8 cellular contexts compared by ENCODE assay signal in the genomic region with DNA sequence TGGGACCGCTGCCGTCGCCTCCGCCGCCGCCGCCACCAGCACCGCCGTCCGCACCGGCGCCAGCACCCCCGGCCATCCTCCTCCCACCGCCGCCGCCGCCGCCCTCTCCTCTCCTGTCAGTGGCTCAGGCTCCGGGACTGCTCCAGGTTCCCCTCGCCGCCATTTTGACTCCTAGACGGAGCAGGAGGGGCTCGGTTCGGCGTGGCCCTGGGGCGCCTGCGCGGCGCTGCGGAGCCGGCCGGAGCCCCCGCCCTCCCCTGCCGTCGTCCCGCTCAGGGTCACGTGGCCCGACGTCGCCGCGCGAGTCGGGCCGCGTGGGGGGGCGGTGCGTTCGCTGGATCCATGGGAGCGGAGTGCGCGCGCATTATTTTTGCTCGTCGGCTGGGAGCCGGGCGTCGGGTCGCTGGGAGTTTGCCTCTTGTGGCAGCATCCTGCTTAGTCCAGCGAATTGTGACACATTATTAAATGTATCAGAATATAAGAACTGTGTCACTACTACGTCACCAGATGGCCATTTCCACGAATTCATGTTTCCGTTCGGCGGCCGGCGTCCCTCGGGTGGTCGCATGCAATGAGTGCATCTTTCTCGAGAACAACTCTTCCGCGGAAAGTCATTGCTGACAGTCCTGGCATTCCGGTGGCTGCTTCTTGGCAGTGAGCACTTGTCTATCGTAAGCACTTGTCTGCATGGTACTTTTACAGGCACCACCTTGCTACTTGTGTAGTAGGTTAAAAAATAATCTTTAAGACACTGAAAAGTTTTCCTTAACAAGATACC. TPM values are rescaled to one million over a fixed set of nuclear protein-coding genes. Genes with fewer than 3 reads are reported as not detected.
A peak's percentile ranks its signal among the peaks of the same experiment; 100 is the strongest.
DNase-seq lines count a peak whose midpoint lies in the region; ATAC-seq and TF ChIP-seq lines count a peak whose summit lies in the region.

Gene BTBD7, minus strand, starts transcription at position 184 of the 778 bp plus-strand sequence. CDS start 36,985 bp downstream, outside the sequence.

- H3K4me3 Mint-ChIP-seq in CD4-positive, CD25-positive, alpha-beta regulatory T cell, result peak within 1 kb of the TSS; percentile 93 to 98 (median 96)

- no peaks in the 10 kb centered on the region for H3K36me3 Mint-ChIP-seq in CD4-positive, CD25-positive, alpha-beta regulatory T cell

- peak within 1 kb of the TSS; percentile 93 for H3K4me3 ChIP-seq in CD4-positive, CD25-positive, alpha-beta regulatory T cell (ENCODE audit: low read depth, low read length)
- H3K4me3 ChIP-seq in liver (ENCODE audit: low read depth in 1 of 3, low read length in 3 of 3), result peak within 1 kb of the TSS; percentile 74 to 86 (median 85)

- TF ChIP-seq RAD21 in liver (IDR thresholded peaks at IDR 0.05), result peak in 1 of 2 donors; percentile 22

- peak; percentile 25 for TF ChIP-seq CTCF in liver (IDR thresholded peaks at IDR 0.05; ENCODE audit: low read depth, low read length, missing input control)

- DNase-seq in CD4-positive, CD25-positive, alpha-beta regulatory T cell, result peak; percentile 93 to 95 (median 93)
- peak; percentile 96 for DNase-seq in NCI-H82 (lab: John Stamatoyannopoulos, UW)
- peak; percentile 93 to 94 for DNase-seq in activated CD4-positive, alpha-beta T cell treated with anti-CD3 and anti-CD28 coated beads, Interleukin-2, amount 50 U/mL, for 48 hours
- DNase-seq in dermis blood vessel endothelial cell, result peak; percentile 97
- DNase-seq in stimulated activated CD4-positive, alpha-beta T cell treated with anti-CD3 and anti-CD28 coated beads, Interleukin-4, amount 100 ng/mL, for 1 hour, result peak; percentile 96

- under 1% methylated on average over 74 of the region's 74 CpGs for WGBS in liver

- peaks cover 28% of the 10 kb centered on the region for H3K4me1 ChIP-seq in CD4-positive, CD25-positive, alpha-beta regulatory T cell (ENCODE audit: control insufficient read depth, insufficient read depth, low read length, poor library complexity, severe bottlenecking)
- H3K4me1 ChIP-seq in liver (ENCODE audit: control insufficient read depth in 4 of 4, insufficient read depth in 4 of 4, low read length in 3 of 4), result peaks cover 10 to 38% (median 32%) of the 10 kb centered on the region in 4 donors

- no peaks in the 10 kb centered on the region for H3K9me3 ChIP-seq in CD4-positive, CD25-positive, alpha-beta regulatory T cell (ENCODE audit: control insufficient read depth in 2 of 2, low read length in 2 of 2)
- H3K9me3 ChIP-seq in liver (ENCODE audit: control insufficient read depth in 4 of 4, low read length in 3 of 4), result peaks cover 0 to 8% (median 5%) of the 10 kb centered on the region in 4 donors

- H3K9ac ChIP-seq in liver (ENCODE audit: low read depth in 1 of 2, low read length in 2 of 2), result peak within 1 kb of the TSS; percentile 80 to 87

- no peaks in the 10 kb centered on the region for H3K36me3 ChIP-seq in CD4-positive, CD25-positive, alpha-beta regulatory T cell (ENCODE audit: control insufficient read depth, insufficient read depth, low read length)
- peaks cover 0 to 6% (median 0%) of the 10 kb centered on the region in 4 donors for H3K36me3 ChIP-seq in liver (ENCODE audit: control insufficient read depth in 4 of 4, insufficient read depth in 3 of 4, low read depth in 1 of 4, low read length in 3 of 4)

- peak within 1 kb of the TSS; percentile 82 for H3K27ac ChIP-seq in CD4-positive, CD25-positive, alpha-beta regulatory T cell (ENCODE audit: insufficient read depth, low read length, poor library complexity, severe bottlenecking)
- H3K27ac ChIP-seq in liver (ENCODE audit: low read depth in 1 of 2, low read length in 2 of 2), result peak within 1 kb of the TSS; percentile 97

- no peaks in the 10 kb centered on the region for H3K27me3 ChIP-seq in CD4-positive, CD25-positive, alpha-beta regulatory T cell (ENCODE audit: control insufficient read depth, insufficient read depth, low read length)
- H3K27me3 ChIP-seq in liver (ENCODE audit: control insufficient read depth in 4 of 4, insufficient read depth in 4 of 4, low read length in 3 of 4), result no peaks in the 10 kb centered on the region

- ATAC-seq in CD4-positive, CD25-positive, alpha-beta regulatory T cell (ENCODE audit: low read depth in 2 of 2), result peak; percentile 93
- ATAC-seq in GM19438 (IDR thresholded peaks at IDR 0.05; ENCODE audit: low read depth, unreplicated experiment) (peak; percentile 85), HG03571 (IDR thresholded peaks at IDR 0.05; ENCODE audit: unreplicated experiment) (peak; percentile 70)

- H3K27ac Mint-ChIP-seq in CD4-positive, CD25-positive, alpha-beta regulatory T cell, result peak within 1 kb of the TSS; percentile 84 to 96 (median 94)

- H3K27me3 Mint-ChIP-seq in CD4-positive, CD25-positive, alpha-beta regulatory T cell, result no peaks in the 10 kb centered on the region

- H3K9me3 Mint-ChIP-seq in CD4-positive, CD25-positive, alpha-beta regulatory T cell, result no peaks in the 10 kb centered on the region

- peaks cover 19 to 57% (median 44%) of the 10 kb centered on the region in 4 donors for H3K4me1 Mint-ChIP-seq in CD4-positive, CD25-positive, alpha-beta regulatory T cell

TF ChIP-seq in liver, 16 proteins besides CTCF, POLR2A, EP300 and RAD21:
- no peak for TF ChIP-seq SP1 (IDR thresholded peaks at IDR 0.05)
- peak; percentile 73 for TF ChIP-seq MAX (IDR thresholded peaks at IDR 0.05)
- no peak for TF ChIP-seq HNF4G (IDR thresholded peaks at IDR 0.05)
- TF ChIP-seq FOXA2 (IDR thresholded peaks at IDR 0.05), result no peak
- no peak for TF ChIP-seq ATF3 (IDR thresholded peaks at IDR 0.05)
- TF ChIP-seq ZBTB33 (IDR thresholded peaks at IDR 0.05), result no peak
- peak in 1 of 2 donors; percentile 12 for TF ChIP-seq RXRA (IDR thresholded peaks at IDR 0.05)
- peak; percentile 87 for TF ChIP-seq YY1 (IDR thresholded peaks at IDR 0.05)
- TF ChIP-seq, protein P1, sequence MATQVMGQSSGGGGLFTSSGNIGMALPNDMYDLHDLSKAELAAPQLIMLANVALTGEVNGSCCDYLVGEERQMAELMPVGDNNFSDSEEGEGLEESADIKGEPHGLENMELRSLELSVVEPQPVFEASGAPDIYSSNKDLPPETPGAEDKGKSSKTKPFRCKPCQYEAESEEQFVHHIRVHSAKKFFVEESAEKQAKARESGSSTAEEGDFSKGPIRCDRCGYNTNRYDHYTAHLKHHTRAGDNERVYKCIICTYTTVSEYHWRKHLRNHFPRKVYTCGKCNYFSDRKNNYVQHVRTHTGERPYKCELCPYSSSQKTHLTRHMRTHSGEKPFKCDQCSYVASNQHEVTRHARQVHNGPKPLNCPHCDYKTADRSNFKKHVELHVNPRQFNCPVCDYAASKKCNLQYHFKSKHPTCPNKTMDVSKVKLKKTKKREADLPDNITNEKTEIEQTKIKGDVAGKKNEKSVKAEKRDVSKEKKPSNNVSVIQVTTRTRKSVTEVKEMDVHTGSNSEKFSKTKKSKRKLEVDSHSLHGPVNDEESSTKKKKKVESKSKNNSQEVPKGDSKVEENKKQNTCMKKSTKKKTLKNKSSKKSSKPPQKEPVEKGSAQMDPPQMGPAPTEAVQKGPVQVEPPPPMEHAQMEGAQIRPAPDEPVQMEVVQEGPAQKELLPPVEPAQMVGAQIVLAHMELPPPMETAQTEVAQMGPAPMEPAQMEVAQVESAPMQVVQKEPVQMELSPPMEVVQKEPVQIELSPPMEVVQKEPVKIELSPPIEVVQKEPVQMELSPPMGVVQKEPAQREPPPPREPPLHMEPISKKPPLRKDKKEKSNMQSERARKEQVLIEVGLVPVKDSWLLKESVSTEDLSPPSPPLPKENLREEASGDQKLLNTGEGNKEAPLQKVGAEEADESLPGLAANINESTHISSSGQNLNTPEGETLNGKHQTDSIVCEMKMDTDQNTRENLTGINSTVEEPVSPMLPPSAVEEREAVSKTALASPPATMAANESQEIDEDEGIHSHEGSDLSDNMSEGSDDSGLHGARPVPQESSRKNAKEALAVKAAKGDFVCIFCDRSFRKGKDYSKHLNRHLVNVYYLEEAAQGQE (IDR thresholded peaks at IDR 0.05), result peak; percentile 14
- TF ChIP-seq FOXA1 (IDR thresholded peaks at IDR 0.05), result no peak
- TF ChIP-seq EGR1 (IDR thresholded peaks at IDR 0.05; ENCODE audit: low read depth in 2 of 2), result no peak

RNA-seq across cellular contexts. Expression of gene BTBD7, which starts in this region (rescaled TPM):
- total RNA-seq in CD4-positive, CD25-positive, alpha-beta regulatory T cell, result 27.8 TPM
- 10 to 100 TPM in 2 of 4 donors, 1 to 10 TPM in 2; 6.5 to 10.8 (median 10.2) TPM for polyA plus RNA-seq in CD4-positive, CD25-positive, alpha-beta regulatory T cell
- total RNA-seq in dermis blood vessel endothelial cell, result 30.8 and 31.3 TPM in 2 replicates
- 10 to 100 TPM; 14.2 to 17.7 TPM for total RNA-seq in liver
- 1 to 10 TPM; 4.4 to 6.2 TPM for polyA plus RNA-seq in liver

Comparison
In these comparisons a context has a peak if more than half of its experiments do, and no peak if none do; other contexts are left out.
1. Peak in every context shown above with its lines: DNase-seq, ATAC-seq, H3K4me3 ChIP-seq and H3K27ac ChIP-seq.